ENCODE assay signal across 1 cellular context in genomic region chr4:183261953-183262775, GRCh38.
TF ChIP-seq lines count a peak whose summit lies in the region.

No MANE protein-coding gene starts in this region.

TF ChIP-seq in HepG2, 621 proteins besides CTCF, POLR2A, EP300 and RAD21 (continued from another document and continues in another):
- TF ChIP-seq PRDM15 (CRISPR knock-in tag; IDR thresholded peaks at IDR 0.05) (no peak), FOXK1 (CRISPR knock-in tag; IDR thresholded peaks at IDR 0.05; ENCODE audit: borderline replicate concordance, low read depth) (no peak), DNMT1 (CRISPR knock-in tag; IDR thresholded peaks at IDR 0.05) (no peak), ZNF18 (CRISPR knock-in tag; IDR thresholded peaks at IDR 0.05; ENCODE audit: insufficient replicate concordance) (no peak), YEATS2 (CRISPR knock-in tag; IDR thresholded peaks at IDR 0.05; ENCODE audit: borderline replicate concordance) (no peak), RXRA (CRISPR knock-in tag; IDR thresholded peaks at IDR 0.05) (no peak), MLXIP (CRISPR knock-in tag; IDR thresholded peaks at IDR 0.05; ENCODE audit: borderline replicate concordance) (no peak), ZNF121 (CRISPR knock-in tag; IDR thresholded peaks at IDR 0.05) (0 out of 2 replicates have a peak, but pooled peaks have one; percentile 11), ESRRA (CRISPR knock-in tag; IDR thresholded peaks at IDR 0.05; ENCODE audit: low read depth) (no peak), HINFP (CRISPR knock-in tag; IDR thresholded peaks at IDR 0.05; ENCODE audit: low read depth) (no peak), ZNF441 (CRISPR knock-in tag; IDR thresholded peaks at IDR 0.05; ENCODE audit: borderline replicate concordance) (no peak), TOPORS (CRISPR knock-in tag; IDR thresholded peaks at IDR 0.05) (no peak), ZNF496 (CRISPR knock-in tag; IDR thresholded peaks at IDR 0.05; ENCODE audit: insufficient replicate concordance) (no peak), RAD51 (IDR thresholded peaks at IDR 0.05; ENCODE audit: borderline replicate concordance) (no peak), TOE1 (CRISPR knock-in tag; IDR thresholded peaks at IDR 0.05) (no peak), CEBPB (IDR thresholded peaks at IDR 0.05; ENCODE audit: borderline replicate concordance, low read depth, low read length) (no peak), ZFP90 (CRISPR knock-in tag; IDR thresholded peaks at IDR 0.05; ENCODE audit: borderline replicate concordance) (peak; percentile 34; the same call in 1 of the 2 replicates), MAFK (conservative IDR thresholded peaks at IDR 0.05 in 1 of 2, IDR thresholded peaks at IDR 0.05 in 1 of 2; ENCODE audit: low read length in 2 of 2) (no peak), ZNF264 (CRISPR knock-in tag; IDR thresholded peaks at IDR 0.05) (no peak), ZNF224 (CRISPR knock-in tag; IDR thresholded peaks at IDR 0.05) (no peak), ZNF543 (CRISPR knock-in tag; IDR thresholded peaks at IDR 0.05) (0 out of 2 replicates have a peak, but pooled peaks have one; percentile 29), BCL3 (CRISPR knock-in tag; IDR thresholded peaks at IDR 0.05) (no peak), MIER2 (CRISPR knock-in tag; IDR thresholded peaks at IDR 0.05) (no peak), ZIK1 (CRISPR knock-in tag; IDR thresholded peaks at IDR 0.05; ENCODE audit: borderline replicate concordance, low read depth) (no peak), CCDC6 (CRISPR knock-in tag; IDR thresholded peaks at IDR 0.05) (no peak), CENPT (CRISPR knock-in tag; IDR thresholded peaks at IDR 0.05; ENCODE audit: low read depth) (no peak), MTERF4 (CRISPR knock-in tag; IDR thresholded peaks at IDR 0.05) (no peak), ZNF788 (CRISPR knock-in tag; IDR thresholded peaks at IDR 0.05; ENCODE audit: borderline replicate concordance) (no peak), KLF15 (CRISPR knock-in tag; IDR thresholded peaks at IDR 0.05; ENCODE audit: borderline replicate concordance) (no peak), ZNF414 (CRISPR knock-in tag; IDR thresholded peaks at IDR 0.05) (no peak), HDAC1 (CRISPR knock-in tag; IDR thresholded peaks at IDR 0.05) (0 out of 2 replicates have a peak, but pooled peaks have one; percentile 30), ZSCAN5A (CRISPR knock-in tag; IDR thresholded peaks at IDR 0.05; ENCODE audit: borderline replicate concordance) (no peak), ZNF839 (CRISPR knock-in tag; IDR thresholded peaks at IDR 0.05; ENCODE audit: borderline replicate concordance) (no peak), JDP2 (CRISPR knock-in tag; IDR thresholded peaks at IDR 0.05; ENCODE audit: borderline replicate concordance) (no peak), FOXO4 (CRISPR knock-in tag; conservative IDR thresholded peaks at IDR 0.05) (no peak), KAT8 (CRISPR knock-in tag; IDR thresholded peaks at IDR 0.05) (peak; percentile 27; the same call in 1 of the 2 replicates), ZNF20 (CRISPR knock-in tag; IDR thresholded peaks at IDR 0.05) (no peak), ZBTB1 (CRISPR knock-in tag; IDR thresholded peaks at IDR 0.05; ENCODE audit: borderline replicate concordance) (no peak), MXI1 (IDR thresholded peaks at IDR 0.05; ENCODE audit: borderline replicate concordance, low read depth, low read length) (peak; percentile 38; the same call in 1 of the 3 replicates)
